ENCODE assay signal across 9 cellular contexts in the genomic region with DNA sequence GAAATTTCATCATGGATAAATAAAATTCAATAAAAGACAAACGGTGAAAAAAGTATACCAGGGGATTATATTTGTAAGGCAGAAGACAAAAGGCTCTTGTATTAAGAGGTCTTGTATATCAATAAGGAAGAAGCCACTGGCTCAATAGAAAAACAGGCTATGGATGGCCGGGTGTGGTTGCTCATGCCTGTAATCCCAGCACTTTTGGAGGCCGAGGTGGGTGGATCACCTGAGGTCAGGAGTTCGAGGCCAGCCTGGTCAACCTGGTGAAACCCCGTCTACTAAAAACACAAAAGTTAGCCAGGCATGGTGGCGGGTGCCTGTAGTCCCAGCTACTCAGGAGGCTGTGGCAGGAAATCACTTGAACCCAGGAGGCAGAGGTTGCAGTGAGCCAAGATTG. TPM values are rescaled to one million over a fixed set of nuclear protein-coding genes. Genes with fewer than 3 reads are reported as not detected.
A peak's percentile ranks its signal among the peaks of the same experiment; 100 is the strongest.
DNase-seq lines count a peak whose midpoint lies in the region; ATAC-seq and TF ChIP-seq lines count a peak whose summit lies in the region.
"Not testable (repeated sequence)": the region's sequence is repeated elsewhere in the genome, so short reads cannot be mapped to it uniquely, and the experiment has no call there.
"Had no signal": no experiment of that assay in that cellular context is flagged by ENCODE, and none has a peak within 500 bp of the region (broad histone marks: within the 10 kb centered on the region; RNA-seq: fewer than 3 reads in every experiment).

No MANE protein-coding gene starts in this region.

- not testable (repeated sequence) for H2AFZ ChIP-seq in PC-9

- not testable (repeated sequence) for H3K4me3 ChIP-seq in PC-9; mucosa of descending colon; thyroid gland (replicated peaks in 1 of 3)

- peaks cover 52% of the 10 kb centered on the region for H3K4me1 ChIP-seq in PC-9 (replicated peaks; ENCODE audit: insufficient read depth)
- H3K4me1 ChIP-seq in mucosa of descending colon (ENCODE audit: low read depth), result peaks cover 17% of the 10 kb centered on the region
- H3K4me1 ChIP-seq in thyroid gland, result peaks cover 47 to 49% of the 10 kb centered on the region in 2 donors

- not testable (repeated sequence) for H3K9me3 Mint-ChIP-seq in chondrocyte (ENCODE audit: low read depth)

- peak; percentile 89 for DNase-seq in Caki2 (ENCODE audit: low read depth)
- DNase-seq in PC-9; chondrocyte (ENCODE audit: low spot score): not testable (repeated sequence)
- DNase-seq in SK-MEL-5 (ENCODE audit: low read depth, low spot score), result peak; percentile 35
- peak; percentile 32 for DNase-seq in glomerular visceral epithelial cell (ENCODE audit: extremely low spot score)
- peak; percentile 77 for DNase-seq in kidney tubule cell (ENCODE audit: low spot score)
- DNase-seq in mucosa of descending colon, result peak in 1 of 3 donors; percentile 54
- peak; percentile 45 to 67 for DNase-seq in thyroid gland

- not testable (repeated sequence) for H4K20me1 ChIP-seq in PC-9 (ENCODE audit: insufficient read depth)

- not testable (repeated sequence) for H3K4me3 Mint-ChIP-seq in chondrocyte (ENCODE audit: unreplicated experiment)

- not testable (repeated sequence) for TF ChIP-seq CTCF in PC-9 (conservative IDR thresholded peaks at IDR 0.05); chondrocyte (IDR thresholded peaks at IDR 0.05); mucosa of descending colon (IDR thresholded peaks at IDR 0.05); thyroid gland (IDR thresholded peaks at IDR 0.05)

- not testable (repeated sequence) for H3K27me3 ChIP-seq in PC-9 (ENCODE audit: insufficient read depth, low read depth); thyroid gland

- not testable (repeated sequence) for BruUV-seq in PC-9 (replicated peaks; lab: Mats Ljungman, UMichigan)

- H3K27ac Mint-ChIP-seq in chondrocyte (ENCODE audit: unreplicated experiment), result peak overlapping the region; percentile 24

- not testable (repeated sequence) for H3K79me2 ChIP-seq in PC-9 (ENCODE audit: low read depth)

- intact Hi-C loops in PC-9 (cut with micrococcal nuclease; ENCODE audit: unreplicated experiment), result loop anchor here (2.0 kb wide), 1 partner anchor 110 kb away; the partner anchor contains the start of gene HMGCS1
- intact Hi-C loops in mucosa of descending colon (cut with DNase I, micrococcal nuclease); thyroid gland (cut with DNase I): not testable (repeated sequence)

- H3K9me2 ChIP-seq in PC-9 (ENCODE audit: insufficient read depth), result not testable (repeated sequence)

- CTCF ChIA-PET in PC-9 (lab: Charles Lee), result not testable (repeated sequence)

- ATAC-seq in mucosa of descending colon, result peak; percentile 39

- H3K27ac ChIP-seq in PC-9 (peak overlapping the region; percentile 68; the same call in 1 of the 2 replicates), thyroid gland (peak overlapping the region; percentile 81 to 90 (median 87))

- not testable (repeated sequence) for H3K36me3 Mint-ChIP-seq in chondrocyte (ENCODE audit: low read depth)

- TF ChIP-seq POLR2A in thyroid gland (IDR thresholded peaks at IDR 0.05), result not testable (repeated sequence)

- POLR2A ChIA-PET in PC-9 (lab: Charles Lee; ENCODE audit: unreplicated experiment), result interaction anchor here (0.7 kb wide), 1 partner anchor 70 kb away, joined by 3 read pairs; no protein-coding TSS in a partner anchor

- not testable (repeated sequence) for H3K27me3 Mint-ChIP-seq in chondrocyte (ENCODE audit: low read depth)

- H3K4me2 ChIP-seq in PC-9, result not testable (repeated sequence)

- H3F3A ChIP-seq in PC-9 (ENCODE audit: insufficient read depth, low read depth), result peaks cover 43% of the 10 kb centered on the region

- 40 to 56% methylated on average over 6 of the region's 6 CpGs for WGBS in thyroid gland, 2 donors

- not testable (repeated sequence) for H3K36me3 ChIP-seq in PC-9 (ENCODE audit: low read depth); mucosa of descending colon (ENCODE audit: low read depth); thyroid gland

- H3K4me1 Mint-ChIP-seq in chondrocyte (ENCODE audit: low read depth), result peaks cover 60% of the 10 kb centered on the region

- in situ Hi-C loops in Caki2 (cut with HindIII; ENCODE audit: low pct_unique_long_range_greater_than_20kb, low sequenced_read_pairs); SK-MEL-5 (cut with HindIII; ENCODE audit: low pct_unique_long_range_greater_than_20kb, low sequenced_read_pairs): not testable (repeated sequence)

- H3K9me3 ChIP-seq in PC-9 (ENCODE audit: insufficient read depth, low read depth); mucosa of descending colon; thyroid gland: not testable (repeated sequence)

RNA-seq across cellular contexts. Expression of gene CCL28, which starts 10.9 kb away (rescaled TPM):
- total RNA-seq in Caki2 (2014; rRNA removed; shearing (Covaris generic); ENCODE audit: low replicate concordance), result 4.8 and 8.2 TPM in 2 replicates
- total RNA-seq in PC-9 (2021) (2.2 and 4.3 TPM in 2 replicates), chondrocyte (0.10 TPM in 1 of 3 replicates, not detected in the others), mucosa of descending colon (100 to 1,000 TPM in 1 of 3 donors, 10 to 100 TPM in 2; 44.1 to 108 (median 91.1) TPM), thyroid gland (10 to 100 TPM; 21.5 to 44.7 (median 32.7) TPM)
- 46.8 and 51.4 TPM in 2 replicates for total RNA-seq in SK-MEL-5 (2014; rRNA removed; shearing (Covaris generic))
- 24.7 and 25.8 TPM in 2 replicates for polyA plus RNA-seq in SK-MEL-5 (2015; cell fraction: cytosol; rRNA removed)
- 32.2 and 47.6 TPM in 2 replicates for polyA plus RNA-seq in SK-MEL-5 (2015; cell fraction: nucleus; rRNA removed)
- total RNA-seq: A172 had no signal
